In genomic region chr3:134495980-134496379, GRCh38 we compare ENCODE assay signal across 22 cellular contexts. TPM values are rescaled to one million over a fixed set of nuclear protein-coding genes. Genes with fewer than 3 reads are reported as not detected.
DNase-seq lines count a peak whose midpoint lies in the region; ATAC-seq, FAIRE-seq and TF ChIP-seq lines count a peak whose summit lies in the region.
"Had no signal": no experiment of that assay in that cellular context is flagged by ENCODE, and none has a peak within 500 bp of the region (broad histone marks: within the 10 kb centered on the region; RNA-seq: fewer than 3 reads in every experiment).

No MANE protein-coding gene starts in this region.

- H3K27me3 ChIP-seq in cardiac muscle cell (no peaks in the 10 kb centered on the region), right cardiac atrium (ENCODE audit: control insufficient read depth, insufficient read depth) (no peaks in the 10 kb centered on the region), K562 (ENCODE audit: control insufficient read depth in 2 of 2, insufficient read depth in 2 of 2, low read length in 2 of 2) (no peaks in the 10 kb centered on the region), keratinocyte (ENCODE audit: control insufficient read depth, extremely low read depth, insufficient read depth, low read length) (no peaks in the 10 kb centered on the region), ascending aorta (no peaks in the 10 kb centered on the region)
- H3K27me3 ChIP-seq: MG63 had no signal

- intact Hi-C loops in right cardiac atrium (cut with DNase I) (no loop called here), K562 (cut with micrococcal nuclease) (no loop called here), ascending aorta (cut with DNase I) (no loop called here)

- no peak overlapping the region for H3K4me3 ChIP-seq in cardiac muscle cell
- no peak overlapping the region for H3K4me3 ChIP-seq in right cardiac atrium (ENCODE audit: low read length)
- H3K4me3 ChIP-seq in K562: no peak overlapping the region
- H3K4me3 ChIP-seq in keratinocyte (ENCODE audit: control insufficient read depth in 2 of 3, extremely low read depth in 1 of 3, insufficient read depth in 2 of 3, low read depth in 1 of 3, low read length in 3 of 3): no peak overlapping the region
- H3K4me3 ChIP-seq in ascending aorta: no peak overlapping the region
- H3K4me3 ChIP-seq: MG63 had no signal

- H3K9me1 ChIP-seq in K562 (ENCODE audit: control insufficient read depth, insufficient read depth, low read length): no peaks in the 10 kb centered on the region
- H3K9me1 ChIP-seq in keratinocyte (ENCODE audit: control insufficient read depth, extremely low read depth, insufficient read depth, low read length): no peaks in the 10 kb centered on the region

- H3K79me2 ChIP-seq in K562 (ENCODE audit: control insufficient read depth, insufficient read depth, low read length): peaks cover 14% of the 10 kb centered on the region
- peaks cover 18% of the 10 kb centered on the region for H3K79me2 ChIP-seq in keratinocyte (ENCODE audit: control insufficient read depth, insufficient read depth, low read length)

- BruUV-seq in K562 (replicated peaks; lab: Mats Ljungman, UMichigan): no TSS peak

- peak overlapping the region; percentile 73 for H3K27ac ChIP-seq in cardiac muscle cell
- no peak overlapping the region for H3K27ac ChIP-seq in right cardiac atrium (ENCODE audit: low read length)
- H3K27ac ChIP-seq in K562 (ENCODE audit: extremely low read depth, low read depth, low read length): no peak overlapping the region
- peak overlapping the region; percentile 13 for H3K27ac ChIP-seq in keratinocyte (ENCODE audit: control insufficient read depth, insufficient read depth, low read length)
- no peak overlapping the region for H3K27ac ChIP-seq in ascending aorta

- TF ChIP-seq RAD21 in K562 (CRISPR knock-in tag; conservative IDR thresholded peaks at IDR 0.05 in 1 of 2, IDR thresholded peaks at IDR 0.05 in 1 of 2): no peak

- no peaks in the 10 kb centered on the region for H3K9me3 ChIP-seq in cardiac muscle cell (ENCODE audit: low read depth)
- no peaks in the 10 kb centered on the region for H3K9me3 ChIP-seq in right cardiac atrium (ENCODE audit: control insufficient read depth, low read length)
- H3K9me3 ChIP-seq in K562 (replicated peaks; ENCODE audit: control insufficient read depth, insufficient read depth, low read depth, low read length): no peaks in the 10 kb centered on the region
- no peaks in the 10 kb centered on the region for H3K9me3 ChIP-seq in keratinocyte (ENCODE audit: control insufficient read depth, low read depth, low read length)
- H3K9me3 ChIP-seq in ascending aorta: no peaks in the 10 kb centered on the region
- H3K9me3 ChIP-seq: SK-N-SH had no signal

- POLR2A ChIA-PET in K562 (lab: Yijun Ruan, JAX): interaction anchor here (0.8 kb wide), 1 partner anchor 11 kb away, joined by 3 read pairs; the partner anchor contains the start of genes ANAPC13 and CEP63

- H3K4me1 ChIP-seq in cardiac muscle cell (ENCODE audit: low read depth) (peaks cover 5% of the 10 kb centered on the region), right cardiac atrium (ENCODE audit: control insufficient read depth, insufficient read depth, low read length) (peaks cover 3% of the 10 kb centered on the region), K562 (replicated peaks in 1 of 2; ENCODE audit: control insufficient read depth in 2 of 2, insufficient read depth in 2 of 2, low read length in 2 of 2) (peaks cover 4 to 18% of the 10 kb centered on the region in 2 experiments; a peak in 3 of 5 replicates), keratinocyte (ENCODE audit: control insufficient read depth, extremely low read depth, insufficient read depth, low read length) (peaks cover 8% of the 10 kb centered on the region), ascending aorta (no peaks in the 10 kb centered on the region)

- H3K9ac ChIP-seq in K562 (ENCODE audit: insufficient read depth in 1 of 2, low read depth in 2 of 2, low read length in 2 of 2) (no peak overlapping the region), keratinocyte (ENCODE audit: control insufficient read depth, extremely low read depth, insufficient read depth, low read length) (no peak overlapping the region)
- H3K9ac ChIP-seq: SK-N-SH had no signal

- FAIRE-seq in K562 (lab: Jason Lieb, UNC) (no peak), keratinocyte (lab: Jason Lieb, UNC) (peak; percentile 64)

- TF ChIP-seq EP300 in K562 (IDR thresholded peaks at IDR 0.05; ENCODE audit: low read length): no peak

- no peak for TF ChIP-seq POLR2A in K562 (conservative IDR thresholded peaks at IDR 0.05)

- no peaks in the 10 kb centered on the region for H4K20me1 ChIP-seq in K562 (replicated peaks; ENCODE audit: control insufficient read depth, insufficient read depth, low read length)
- H4K20me1 ChIP-seq in keratinocyte (ENCODE audit: control insufficient read depth, extremely low read depth, insufficient read depth, low read length): no peaks in the 10 kb centered on the region

- CTCF ChIA-PET in K562 (lab: Yijun Ruan, JAX; ENCODE audit: low intra/inter-chr PET ratio): no interaction called here

- in situ Hi-C loops in K562 (cut with MboI): loop anchor here (25.0 kb wide), 1 partner anchor 684 kb away; the partner anchor contains the start of gene SRPRB

- TF ChIP-seq CTCF in cardiac muscle cell (IDR thresholded peaks at IDR 0.05; ENCODE audit: low read depth, low read length) (no peak), K562 (IDR thresholded peaks at IDR 0.05 in 2 of 3, conservative IDR thresholded peaks at IDR 0.05 in 1 of 3; ENCODE audit: insufficient read depth in 2 of 3, low read depth in 1 of 3, low read length in 3 of 3) (no peak), keratinocyte (optimal IDR thresholded peaks at IDR 0.05 in 1 of 3, IDR thresholded peaks at IDR 0.05 in 1 of 3, conservative IDR thresholded peaks at IDR 0.05 in 1 of 3; ENCODE audit: extremely low read depth in 1 of 3, insufficient read depth in 2 of 3, low read length in 3 of 3) (no peak), ascending aorta (IDR thresholded peaks at IDR 0.05) (no peak)

- H3K4me2 ChIP-seq in K562 (ENCODE audit: insufficient read depth, low read length): peak overlapping the region; percentile 29; the same call in 1 of the 2 replicates
- H3K4me2 ChIP-seq in keratinocyte (ENCODE audit: control insufficient read depth, extremely low read depth, insufficient read depth, low read depth, low read length): peak overlapping the region; percentile 16
- H3K4me2 ChIP-seq: SK-N-SH had no signal

- H2AFZ ChIP-seq in K562 (ENCODE audit: low read depth, low read length) (no peak overlapping the region), keratinocyte (ENCODE audit: control insufficient read depth, low read length) (no peak overlapping the region)

- H3K36me3 ChIP-seq in cardiac muscle cell (no peaks in the 10 kb centered on the region), K562 (ENCODE audit: control insufficient read depth, insufficient read depth, low read length) (0 out of 3 replicates have a peak, but pooled peaks cover 3% of the 10 kb centered on the region), keratinocyte (ENCODE audit: control insufficient read depth in 2 of 2, extremely low read depth in 1 of 2, insufficient read depth in 2 of 2, low read length in 2 of 2) (no peaks in the 10 kb centered on the region), ascending aorta (peaks cover 0 to 13% of the 10 kb centered on the region in 2 donors)

- DNase-seq in cardiac muscle cell (ENCODE audit: low read depth in 1 of 2, low spot score in 1 of 2) (no peak), right cardiac atrium (no peak), K562 (ENCODE audit: extremely low read depth in 1 of 4, low spot score in 3 of 4) (no peak), keratinocyte (ENCODE audit: low read depth, low spot score) (no peak), NCI-H1417 treated with DMSO at 0.1 percent for 48 hours (lab: John Stamatoyannopoulos, UW) (no peak), ascending aorta (ENCODE audit: low spot score in 2 of 2) (no peak)
- no peak for DNase-seq in activated CD8-positive, alpha-beta memory T cell treated with anti-CD3 and anti-CD28 coated beads for 24 hours
- DNase-seq: Calu3; DND-41; GOT3; IMR-90; Karpas-422; MG63; NCI-H1105 treated with DMSO at 0.1 percent for 48 hours; NCI-H2029; NCI-H446; NCI-H524 treated with DMSO at 0.1 percent for 48 hours; NCI-H774; NK-92 treated with Interleukin-12 subunit alpha and Interleukin-12 subunit beta, amount 100 ng/mL, for 24 hours; PC-3 had no signal

- dilution Hi-C loops in keratinocyte (cut with MboI; ENCODE audit: extremely low pct_ligation_motif_present, low sequenced_read_pairs): no loop called here

- no peak for ATAC-seq in right cardiac atrium
- no peak for ATAC-seq in K562
- ATAC-seq: HCT116, PC-3 had no signal

RNA-seq across cellular contexts. Expression of gene CEP63, which starts 10.1 kb away (rescaled TPM):
- 19.9 and 51.2 TPM in 2 replicates for total RNA-seq in cardiac muscle cell
- polyA plus RNA-seq in cardiac muscle cell: 36.6 and 46.4 TPM in 2 replicates
- 10 to 100 TPM; 31.3 to 41.6 (median 39.4) TPM for total RNA-seq in right cardiac atrium
- 34.6 TPM for polyA plus RNA-seq in right cardiac atrium
- total RNA-seq in K562 (2011; cell fraction: chromatin; rRNA removed; ENCODE audit: low replicate concordance): 6.8 and 23.9 TPM in 2 replicates
- total RNA-seq in K562 (2011; cell fraction: nucleolus; rRNA removed): 5.3 and 7.5 TPM in 2 replicates
- 14.5 and 19.8 TPM in 2 replicates for total RNA-seq in K562 (2011; cell fraction: nucleoplasm; rRNA removed)
- 14.8 and 17.8 TPM in 2 replicates for total RNA-seq in K562 (2014; rRNA removed)
- 10.6 and 13.8 TPM in 2 replicates for total RNA-seq in K562 (2014; rRNA removed; fragmentation: Illumina TruSeq; extraction: Trizol)
- 13.2 and 14.2 TPM in 2 replicates for total RNA-seq in K562 (2015; rRNA removed; fragmentation: Illumina TruSeq; extraction: Trizol)
- total RNA-seq in K562 (2021): 6.7 and 7.4 TPM in 2 replicates
- polyA plus RNA-seq in K562 (2011; rRNA removed): 6.6 and 7.4 TPM in 2 replicates
- 3.4 and 3.7 TPM in 2 replicates for polyA plus RNA-seq in K562 (2011; cell fraction: cytosol; rRNA removed)
- 4.2 and 5.0 TPM in 2 replicates for polyA plus RNA-seq in K562 (2011; cell fraction: nucleus; rRNA removed)
- polyA plus RNA-seq in K562 (2012): 9.2 and 11.8 TPM in 2 replicates
- polyA plus RNA-seq in K562 (2014; fragmentation: Illumina TruSeq; extraction: Trizol): 12.1 and 12.9 TPM in 2 replicates
- 1 to 10 TPM; 5.1 to 5.6 TPM for polyA plus RNA-seq in K562 (2014; fragmentation: Nextera tagmentation; extraction: Ambion mirVana)
- 9.0 and 11.6 TPM in 2 replicates for polyA plus RNA-seq in K562 (2014; rRNA removed)
- polyA minus RNA-seq in K562 (2011; rRNA and poly(A)+ RNA removed): 9.0 and 12.2 TPM in 2 replicates
- polyA minus RNA-seq in K562 (2011; cell fraction: cytosol; rRNA and poly(A)+ RNA removed): 4.6 and 4.8 TPM in 2 replicates
- 13.2 and 22.9 TPM in 2 replicates for polyA minus RNA-seq in K562 (2011; cell fraction: nucleus; rRNA and poly(A)+ RNA removed)
- 5.4 to 10.1 TPM (median 8.7 TPM) in 3 replicates for polyA plus RNA-seq in keratinocyte
- 48.3 TPM for polyA plus RNA-seq in keratinocyte (2011; ENCODE audit: low read depth)
- polyA plus RNA-seq in keratinocyte (2011; cell fraction: cytosol; rRNA removed): 7.4 and 10.4 TPM in 2 replicates
- 4.9 and 9.6 TPM in 2 replicates for polyA plus RNA-seq in keratinocyte (2011; cell fraction: nucleus; rRNA removed)
- polyA plus RNA-seq in keratinocyte (2012; ENCODE audit: low replicate concordance): 13.7 and 16.3 TPM in 2 replicates
- polyA minus RNA-seq in keratinocyte: 1.2 to 3.8 TPM (median 2.5 TPM) in 3 replicates
- 3.5 TPM for polyA minus RNA-seq in keratinocyte (2011; cell fraction: cytosol; rRNA and poly(A)+ RNA removed)
- polyA minus RNA-seq in keratinocyte (2011; cell fraction: nucleus; rRNA and poly(A)+ RNA removed): 7.0 and 8.8 TPM in 2 replicates
- 5.3 TPM for total RNA-seq in ascending aorta

RNA-seq across cellular contexts. Expression of gene ANAPC13, which starts 10.2 kb away (rescaled TPM):
- total RNA-seq in cardiac muscle cell (44.9 and 49.6 TPM in 2 replicates), right cardiac atrium (10 to 100 TPM; 75.6 to 95.8 (median 81.3) TPM), K562 (2014; rRNA removed) (48.5 and 48.9 TPM in 2 replicates), K562 (2014; rRNA removed; fragmentation: Illumina TruSeq; extraction: Trizol) (68.5 and 72.8 TPM in 2 replicates), K562 (2015; rRNA removed; fragmentation: Illumina TruSeq; extraction: Trizol) (54.9 and 55.2 TPM in 2 replicates), K562 (2021) (49.2 and 53.0 TPM in 2 replicates), ascending aorta (17.0 TPM)
- polyA plus RNA-seq in cardiac muscle cell (145 and 157 TPM in 2 replicates), right cardiac atrium (87.7 TPM), K562 (2011; rRNA removed) (77.8 and 112 TPM in 2 replicates), K562 (2014; fragmentation: Illumina TruSeq; extraction: Trizol) (104 and 126 TPM in 2 replicates), K562 (2014; fragmentation: Nextera tagmentation; extraction: Ambion mirVana) (100 to 1,000 TPM; 198 to 238 TPM), K562 (2014; rRNA removed) (67.7 and 69.9 TPM in 2 replicates), keratinocyte (34.8 to 63.4 TPM (median 45.6 TPM) in 3 replicates)
- total RNA-seq in K562 (2011; cell fraction: chromatin; rRNA removed; ENCODE audit: low replicate concordance): 11.6 and 26.9 TPM in 2 replicates
- 13.7 and 14.3 TPM in 2 replicates for total RNA-seq in K562 (2011; cell fraction: nucleolus; rRNA removed)
- total RNA-seq in K562 (2011; cell fraction: nucleoplasm; rRNA removed): 21.5 and 33.0 TPM in 2 replicates
- 18.9 and 47.3 TPM in 2 replicates for polyA plus RNA-seq in K562 (2011; cell fraction: cytosol; rRNA removed)
- 16.0 and 26.7 TPM in 2 replicates for polyA plus RNA-seq in K562 (2011; cell fraction: nucleus; rRNA removed)
- polyA plus RNA-seq in K562 (2012): 55.7 and 76.5 TPM in 2 replicates
- polyA minus RNA-seq in K562 (2011; rRNA and poly(A)+ RNA removed): 64.4 and 69.2 TPM in 2 replicates
- 15.7 and 25.5 TPM in 2 replicates for polyA minus RNA-seq in K562 (2011; cell fraction: cytosol; rRNA and poly(A)+ RNA removed)
- 12.0 and 21.7 TPM in 2 replicates for polyA minus RNA-seq in K562 (2011; cell fraction: nucleus; rRNA and poly(A)+ RNA removed)
- polyA plus RNA-seq in keratinocyte (2011; ENCODE audit: low read depth): 55.2 TPM
- 55.7 and 114 TPM in 2 replicates for polyA plus RNA-seq in keratinocyte (2011; cell fraction: cytosol; rRNA removed)
- 18.0 and 28.3 TPM in 2 replicates for polyA plus RNA-seq in keratinocyte (2011; cell fraction: nucleus; rRNA removed)
- polyA plus RNA-seq in keratinocyte (2012; ENCODE audit: low replicate concordance): 37.3 and 53.0 TPM in 2 replicates
- polyA minus RNA-seq in keratinocyte: 3.5 to 30.4 TPM (median 13.0 TPM) in 3 replicates
- polyA minus RNA-seq in keratinocyte (2011; cell fraction: cytosol; rRNA and poly(A)+ RNA removed): 12.9 TPM
- polyA minus RNA-seq in keratinocyte (2011; cell fraction: nucleus; rRNA and poly(A)+ RNA removed): 3.3 and 5.8 TPM in 2 replicates

Comparison
In these comparisons a context has a peak if more than half of its experiments do, and no peak if none do; other contexts are left out.
1. H3K27ac ChIP-seq: peak in cardiac muscle cell (single experiment) and keratinocyte (single experiment); none in right cardiac atrium (single experiment), K562 (single experiment) and ascending aorta (0 of 2).